Comparison of ENCODE assay signal across 21 cellular contexts in the genomic region with DNA sequence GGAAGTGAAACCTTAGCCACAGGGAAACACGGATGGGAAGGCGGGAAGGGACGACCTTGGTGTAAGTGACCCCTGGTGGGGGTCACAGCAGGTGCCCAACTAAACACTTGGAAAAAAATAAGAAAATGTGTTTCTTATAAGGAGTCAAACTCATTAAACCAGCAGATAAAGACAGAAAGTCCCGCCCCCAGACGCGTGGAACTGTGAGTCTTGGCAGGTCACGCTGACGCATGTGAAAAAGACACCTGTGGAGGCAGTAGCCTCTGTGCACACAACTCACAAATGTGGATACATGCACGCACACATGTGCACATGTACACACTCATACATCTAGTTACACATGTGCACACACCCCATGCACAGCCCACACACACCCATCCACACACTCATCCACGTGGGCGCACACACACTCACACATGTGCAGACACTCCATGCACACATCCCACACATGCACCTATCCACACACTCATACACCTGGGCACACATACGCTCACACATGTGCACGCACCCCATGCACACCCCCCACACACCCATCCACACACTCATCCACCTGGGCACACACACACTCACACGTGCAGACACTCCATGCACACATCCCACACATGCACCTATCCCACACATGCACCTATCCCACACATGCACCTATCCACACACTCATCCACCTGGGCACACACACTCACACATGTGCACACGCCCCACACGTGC.
"Had no signal": no experiment of that assay in that cellular context is flagged by ENCODE, and none has a peak within 500 bp of the region (broad histone marks: within the 10 kb centered on the region; RNA-seq: fewer than 3 reads in every experiment).

No MANE protein-coding gene starts in this region.

- H3K4me1 ChIP-seq: colonic mucosa, left ventricle myocardium inferior, sigmoid colon, testis had no signal

- H3K4me3 Mint-ChIP-seq: endodermal cell; naive B cell; stimulated activated naive B cell treated with anti-CD40 and anti-IgM and Interleukin-4, amounts not matched to agents 10 μg/mL and 1 μg/mL and 100 μg/mL, for 72 hours; stimulated activated naive CD8-positive, alpha-beta T cell treated with anti-CD3 and anti-CD28 coated beads, Interleukin-15, amount 100 ng/mL, for 72 hours had no signal

- H3K27me3 ChIP-seq: colonic mucosa, hepatocyte, testis, tibial nerve had no signal

- H3K9me3 ChIP-seq: colonic mucosa, left ventricle myocardium inferior, sigmoid colon, testis, tibial nerve had no signal

- DNase-seq: colonic mucosa; dermis blood vessel endothelial cell; endodermal cell; erythroblast; foreskin melanocyte; kidney; left cardiac atrium; left ventricle myocardium inferior; mesendoderm; naive B cell; posterior cingulate gyrus; sigmoid colon; stimulated activated CD4-positive, alpha-beta T cell treated with anti-CD3 and anti-CD28 coated beads, Interleukin-2, amount 100 ng/mL, for 24 hours; stimulated activated CD4-positive, alpha-beta T cell treated with anti-CD3 and anti-CD28 coated beads, Interleukin-4, amount 100 ng/mL, for 4 hours; stimulated activated naive B cell treated with anti-CD40 and anti-IgM and Interleukin-4, amounts not matched to agents 10 μg/mL and 1 μg/mL and 100 μg/mL, for 72 hours; stimulated activated naive CD8-positive, alpha-beta T cell treated with anti-CD3 and anti-CD28 coated beads, Interleukin-15, amount 100 ng/mL, for 72 hours; testis had no signal

- ATAC-seq: left cardiac atrium; stimulated activated naive B cell treated with anti-CD40 and anti-IgM and Interleukin-4, amounts not matched to agents 10 μg/mL and 1 μg/mL and 100 μg/mL, for 72 hours; stimulated activated naive CD8-positive, alpha-beta T cell treated with anti-CD3 and anti-CD28 coated beads, Interleukin-15, amount 100 ng/mL, for 72 hours had no signal

- H3K27ac ChIP-seq: colonic mucosa, hepatocyte, left ventricle myocardium inferior, sigmoid colon, skin epidermis, testis, tibial nerve had no signal

- H3K4me3 ChIP-seq: colonic mucosa, hepatocyte, left ventricle myocardium inferior, lung, sigmoid colon, skin epidermis, testis, tibial nerve had no signal

- H3K36me3 ChIP-seq: colonic mucosa, left ventricle myocardium inferior, sigmoid colon, tibial nerve had no signal

- H3K4me2 ChIP-seq: hepatocyte had no signal

- H2AFZ ChIP-seq: hepatocyte had no signal

- H3K27ac Mint-ChIP-seq: endodermal cell; naive B cell; stimulated activated naive B cell treated with anti-CD40 and anti-IgM and Interleukin-4, amounts not matched to agents 10 μg/mL and 1 μg/mL and 100 μg/mL, for 72 hours; stimulated activated naive CD8-positive, alpha-beta T cell treated with anti-CD3 and anti-CD28 coated beads, Interleukin-15, amount 100 ng/mL, for 72 hours had no signal

- H3K36me3 Mint-ChIP-seq: naive B cell; stimulated activated naive B cell treated with anti-CD40 and anti-IgM and Interleukin-4, amounts not matched to agents 10 μg/mL and 1 μg/mL and 100 μg/mL, for 72 hours had no signal

- H3K4me1 Mint-ChIP-seq: endodermal cell; naive B cell; stimulated activated naive B cell treated with anti-CD40 and anti-IgM and Interleukin-4, amounts not matched to agents 10 μg/mL and 1 μg/mL and 100 μg/mL, for 72 hours; stimulated activated naive CD8-positive, alpha-beta T cell treated with anti-CD3 and anti-CD28 coated beads, Interleukin-15, amount 100 ng/mL, for 72 hours had no signal

- H3K9me3 Mint-ChIP-seq: stimulated activated naive B cell treated with anti-CD40 and anti-IgM and Interleukin-4, amounts not matched to agents 10 μg/mL and 1 μg/mL and 100 μg/mL, for 72 hours; stimulated activated naive CD8-positive, alpha-beta T cell treated with anti-CD3 and anti-CD28 coated beads, Interleukin-15, amount 100 ng/mL, for 72 hours had no signal
